Comparison of ENCODE assay signal across 1 cellular context in the genomic region with DNA sequence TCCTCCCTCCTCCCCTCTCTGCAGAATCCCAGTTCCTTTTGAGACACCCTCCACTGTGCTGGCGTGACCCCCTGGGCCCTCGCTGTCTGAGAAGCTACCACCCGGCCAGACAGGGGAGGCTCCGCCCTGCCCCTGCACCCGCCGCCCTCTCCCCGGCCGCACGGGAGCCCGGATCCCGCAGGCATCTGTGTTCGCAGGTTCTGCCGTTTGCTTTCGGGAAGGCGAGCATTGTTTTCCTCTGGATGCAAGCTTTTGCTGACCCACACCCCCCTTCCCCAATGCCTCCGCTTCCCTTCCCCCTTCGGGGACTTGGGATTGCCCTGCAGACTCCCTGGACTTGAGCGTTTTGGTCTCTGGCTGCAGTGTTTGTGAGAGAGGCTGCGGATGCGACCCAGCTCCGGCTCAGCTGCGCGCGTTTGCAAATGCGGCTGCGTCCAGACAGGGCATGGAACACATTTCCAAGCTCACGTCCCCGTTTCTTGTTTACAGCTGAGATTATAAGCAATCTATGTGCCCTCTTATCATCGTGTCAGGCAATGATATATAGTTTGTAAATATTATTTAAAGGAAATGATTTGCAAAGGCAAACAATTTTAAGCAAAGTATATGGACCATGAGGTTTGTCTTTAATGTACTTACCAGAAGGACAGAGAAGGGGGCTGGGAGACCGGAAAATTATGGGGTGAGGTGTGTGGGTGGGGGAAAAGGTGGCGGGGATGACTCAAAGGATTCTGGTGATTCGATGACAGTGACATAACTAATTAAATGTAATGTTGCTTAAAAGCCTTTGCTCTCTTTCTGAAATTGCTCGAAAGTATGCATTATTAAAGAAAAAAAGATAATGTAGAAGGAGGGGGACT.
TF ChIP-seq lines count a peak whose summit lies in the region.

No MANE protein-coding gene starts in this region.

TF ChIP-seq in SK-N-SH, 30 proteins besides CTCF, POLR2A, EP300 and RAD21 (continued from another document):
- TF ChIP-seq PBX3 (IDR thresholded peaks at IDR 0.05) (peak; percentile 5), FOXM1 (IDR thresholded peaks at IDR 0.05; ENCODE audit: low read depth) (no peak), CHD2 (IDR thresholded peaks at IDR 0.05; ENCODE audit: low read length, partially characterized antibody) (no peak), MXI1 (IDR thresholded peaks at IDR 0.05; ENCODE audit: low read depth, low read length) (no peak), NRF1 (IDR thresholded peaks at IDR 0.05; ENCODE audit: low read depth, low read length) (peak; percentile 42), EZH2phosphoT487 (IDR thresholded peaks at IDR 0.05; ENCODE audit: borderline replicate concordance, low read depth) (no peak), USF2 (IDR thresholded peaks at IDR 0.05; ENCODE audit: borderline replicate concordance, low read depth, low read length) (no peak), RFX5 (IDR thresholded peaks at IDR 0.05; ENCODE audit: low read length) (no peak), TCF12 (IDR thresholded peaks at IDR 0.05) (peak; percentile 27), IRF3 (IDR thresholded peaks at IDR 0.05; ENCODE audit: low read depth, low read length) (no peak), RXRA (IDR thresholded peaks at IDR 0.05; ENCODE audit: borderline replicate concordance, low read depth) (peak; percentile 14; the same call in 1 of the 2 replicates), MEF2A (IDR thresholded peaks at IDR 0.05; ENCODE audit: borderline replicate concordance, low read depth) (no peak), RCOR1 (IDR thresholded peaks at IDR 0.05; ENCODE audit: low read length) (no peak), SMC3 (IDR thresholded peaks at IDR 0.05; ENCODE audit: low read depth, low read length) (no peak), JUND (IDR thresholded peaks at IDR 0.05) (no peak; the same call in 1 of the 2 replicates), USF1 (IDR thresholded peaks at IDR 0.05; ENCODE audit: borderline replicate concordance, low read depth) (no peak), GABPA (IDR thresholded peaks at IDR 0.05; ENCODE audit: low read depth) (no peak), ELF1 (IDR thresholded peaks at IDR 0.05) (no peak)
- TF ChIP-seq, protein P1, sequence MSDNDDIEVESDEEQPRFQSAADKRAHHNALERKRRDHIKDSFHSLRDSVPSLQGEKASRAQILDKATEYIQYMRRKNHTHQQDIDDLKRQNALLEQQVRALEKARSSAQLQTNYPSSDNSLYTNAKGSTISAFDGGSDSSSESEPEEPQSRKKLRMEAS (IDR thresholded peaks at IDR 0.05; ENCODE audit: low read depth), result peak; percentile 26; the same call in 1 of the 2 replicates
